Comparison of ENCODE assay signal across 8 cellular contexts in the genomic region with DNA sequence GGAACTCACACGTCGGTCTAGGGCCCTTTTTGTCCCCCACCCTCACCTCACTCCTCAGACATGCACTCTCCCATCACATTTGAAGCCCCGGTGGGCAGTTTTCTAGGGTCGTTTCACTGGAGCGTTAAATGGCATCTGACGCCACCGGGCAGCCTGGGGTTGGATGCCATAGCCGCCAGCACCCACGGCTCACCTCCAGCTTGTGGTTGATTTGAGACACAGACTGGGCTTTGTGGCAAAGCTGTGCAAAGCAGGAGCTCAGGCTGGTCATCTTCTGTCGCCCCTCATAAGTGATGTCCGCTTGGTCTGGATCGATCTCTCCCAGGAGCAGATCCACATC. TPM values are rescaled to one million over a fixed set of nuclear protein-coding genes. Genes with fewer than 3 reads are reported as not detected.
DNase-seq lines count a peak whose midpoint lies in the region; ATAC-seq, FAIRE-seq and TF ChIP-seq lines count a peak whose summit lies in the region.

No MANE protein-coding gene starts in this region.

- peak overlapping the region; percentile 99 for H3K27ac Mint-ChIP-seq in stimulated activated naive CD8-positive, alpha-beta T cell treated with anti-CD3 and anti-CD28 coated beads, Interleukin-15, Interleukin-2, amounts not matched to agents 100 ng/mL and 50 ng/mL, for 24 hours

- dilution Hi-C loops in keratinocyte (cut with MboI; ENCODE audit: extremely low pct_ligation_motif_present, low sequenced_read_pairs): no loop called here

- H3K4me3 ChIP-seq in GM12865 (ENCODE audit: low read depth, low read length) (peak overlapping the region; percentile 79), adipocyte (ENCODE audit: low read length) (peak overlapping the region; percentile 97), keratinocyte (ENCODE audit: control insufficient read depth in 2 of 3, extremely low read depth in 1 of 3, insufficient read depth in 2 of 3, low read depth in 1 of 3, low read length in 3 of 3) (peak overlapping the region; percentile 88 to 98 (median 90))

- peak; percentile 8 for ATAC-seq in GM21576 (IDR thresholded peaks at IDR 0.05; ENCODE audit: unreplicated experiment)

- peak overlapping the region; percentile 96 for H3K4me2 ChIP-seq in keratinocyte (ENCODE audit: control insufficient read depth, extremely low read depth, insufficient read depth, low read depth, low read length)

- DNase-seq in GM12865 (ENCODE audit: low read depth) (peak; percentile 51), HuH-7 (ENCODE audit: low spot score) (peak; percentile 40), adipocyte (ENCODE audit: low read depth) (no peak), keratinocyte (ENCODE audit: low read depth, low spot score) (no peak), DMS 273 (lab: John Stamatoyannopoulos, UW; ENCODE audit: unreplicated experiment) (no peak), UCSD-AML1 (lab: John Stamatoyannopoulos, UW; ENCODE audit: unreplicated experiment) (no peak)

- H3K36me3 ChIP-seq in adipocyte (ENCODE audit: control insufficient read depth, insufficient read depth, low read length, severe bottlenecking): peaks cover 8% of the 10 kb centered on the region
- peaks cover 2 to 7% of the 10 kb centered on the region in 2 experiments for H3K36me3 ChIP-seq in keratinocyte (ENCODE audit: control insufficient read depth in 2 of 2, extremely low read depth in 1 of 2, insufficient read depth in 2 of 2, low read length in 2 of 2)

- H3K9me3 ChIP-seq in adipocyte (ENCODE audit: control insufficient read depth, low read length) (no peaks in the 10 kb centered on the region), keratinocyte (ENCODE audit: control insufficient read depth, low read depth, low read length) (no peaks in the 10 kb centered on the region)

- H3K4me3 Mint-ChIP-seq in stimulated activated naive CD8-positive, alpha-beta T cell treated with anti-CD3 and anti-CD28 coated beads, Interleukin-15, Interleukin-2, amounts not matched to agents 100 ng/mL and 50 ng/mL, for 24 hours: peak overlapping the region; percentile 98

- FAIRE-seq in keratinocyte (lab: Jason Lieb, UNC): no peak

- H3K36me3 Mint-ChIP-seq in stimulated activated naive CD8-positive, alpha-beta T cell treated with anti-CD3 and anti-CD28 coated beads, Interleukin-15, Interleukin-2, amounts not matched to agents 100 ng/mL and 50 ng/mL, for 24 hours (ENCODE audit: low read depth): peaks cover 25% of the 10 kb centered on the region

- peaks cover 46% of the 10 kb centered on the region for H3K4me1 Mint-ChIP-seq in stimulated activated naive CD8-positive, alpha-beta T cell treated with anti-CD3 and anti-CD28 coated beads, Interleukin-15, Interleukin-2, amounts not matched to agents 100 ng/mL and 50 ng/mL, for 24 hours (ENCODE audit: low read depth)

- H2AFZ ChIP-seq in keratinocyte (ENCODE audit: control insufficient read depth, low read length): peak overlapping the region; percentile 89

- H3K79me2 ChIP-seq in keratinocyte (ENCODE audit: control insufficient read depth, insufficient read depth, low read length): peaks cover 44% of the 10 kb centered on the region

- H3K4me1 ChIP-seq in adipocyte (ENCODE audit: control insufficient read depth, insufficient read depth, low read length): peaks cover 29% of the 10 kb centered on the region
- H3K4me1 ChIP-seq in keratinocyte (ENCODE audit: control insufficient read depth, extremely low read depth, insufficient read depth, low read length): peaks cover 14% of the 10 kb centered on the region

- H3K27ac ChIP-seq in keratinocyte (ENCODE audit: control insufficient read depth, insufficient read depth, low read length): peak overlapping the region; percentile 97

- TF ChIP-seq CTCF in GM12865 (IDR thresholded peaks at IDR 0.05; ENCODE audit: insufficient read depth, low read depth, low read length, missing control alignments) (no peak), keratinocyte (optimal IDR thresholded peaks at IDR 0.05 in 1 of 3, IDR thresholded peaks at IDR 0.05 in 1 of 3, conservative IDR thresholded peaks at IDR 0.05 in 1 of 3; ENCODE audit: extremely low read depth in 1 of 3, insufficient read depth in 2 of 3, low read length in 3 of 3) (no peak)

- no peaks in the 10 kb centered on the region for H4K20me1 ChIP-seq in keratinocyte (ENCODE audit: control insufficient read depth, extremely low read depth, insufficient read depth, low read length)

- H3K27me3 ChIP-seq in adipocyte (replicated peaks; ENCODE audit: control insufficient read depth, insufficient read depth, low read length): no peaks in the 10 kb centered on the region
- no peaks in the 10 kb centered on the region for H3K27me3 ChIP-seq in keratinocyte (ENCODE audit: control insufficient read depth, extremely low read depth, insufficient read depth, low read length)

- H3K9ac ChIP-seq in adipocyte (ENCODE audit: low read length) (peak overlapping the region; percentile 88), keratinocyte (ENCODE audit: control insufficient read depth, extremely low read depth, insufficient read depth, low read length) (peak overlapping the region; percentile 93)

- H3K9me1 ChIP-seq in keratinocyte (ENCODE audit: control insufficient read depth, extremely low read depth, insufficient read depth, low read length): no peaks in the 10 kb centered on the region

- H3K9me3 Mint-ChIP-seq in stimulated activated naive CD8-positive, alpha-beta T cell treated with anti-CD3 and anti-CD28 coated beads, Interleukin-15, Interleukin-2, amounts not matched to agents 100 ng/mL and 50 ng/mL, for 24 hours: peaks cover 4% of the 10 kb centered on the region

- peaks cover under 1% of the 10 kb centered on the region for H3K27me3 Mint-ChIP-seq in stimulated activated naive CD8-positive, alpha-beta T cell treated with anti-CD3 and anti-CD28 coated beads, Interleukin-15, Interleukin-2, amounts not matched to agents 100 ng/mL and 50 ng/mL, for 24 hours

RNA-seq across cellular contexts. Expression of a gene that starts 0.5 kb away (rescaled TPM):
- polyA plus RNA-seq in keratinocyte: 20.3 to 33.9 TPM (median 24.9 TPM) in 3 replicates
- polyA plus RNA-seq in keratinocyte (2011; ENCODE audit: low read depth): 30.5 TPM
- polyA plus RNA-seq in keratinocyte (2011; cell fraction: cytosol; rRNA removed): 12.6 and 23.0 TPM in 2 replicates
- polyA plus RNA-seq in keratinocyte (2011; cell fraction: nucleus; rRNA removed): 27.4 and 42.2 TPM in 2 replicates
- polyA plus RNA-seq in keratinocyte (2012; ENCODE audit: low replicate concordance): 18.6 and 22.7 TPM in 2 replicates
- 3.5 to 18.9 TPM (median 9.9 TPM) in 3 replicates for polyA minus RNA-seq in keratinocyte
- 21.1 TPM for polyA minus RNA-seq in keratinocyte (2011; cell fraction: cytosol; rRNA and poly(A)+ RNA removed)
- polyA minus RNA-seq in keratinocyte (2011; cell fraction: nucleus; rRNA and poly(A)+ RNA removed): 17.7 and 28.9 TPM in 2 replicates

Comparison
In these comparisons a context has a peak if more than half of its experiments do, and no peak if none do; other contexts are left out.
1. DNase-seq: peak in GM12865 (single experiment) and HuH-7 (single experiment); none in adipocyte (single experiment), keratinocyte (single experiment), DMS 273 (single experiment) and UCSD-AML1 (single experiment).
2. Peak in every context shown above with its lines, with median percentiles within 50 percentile points of each other: H3K4me3 ChIP-seq.